Comparison of ENCODE assay signal across 8 cellular contexts in the genomic region with DNA sequence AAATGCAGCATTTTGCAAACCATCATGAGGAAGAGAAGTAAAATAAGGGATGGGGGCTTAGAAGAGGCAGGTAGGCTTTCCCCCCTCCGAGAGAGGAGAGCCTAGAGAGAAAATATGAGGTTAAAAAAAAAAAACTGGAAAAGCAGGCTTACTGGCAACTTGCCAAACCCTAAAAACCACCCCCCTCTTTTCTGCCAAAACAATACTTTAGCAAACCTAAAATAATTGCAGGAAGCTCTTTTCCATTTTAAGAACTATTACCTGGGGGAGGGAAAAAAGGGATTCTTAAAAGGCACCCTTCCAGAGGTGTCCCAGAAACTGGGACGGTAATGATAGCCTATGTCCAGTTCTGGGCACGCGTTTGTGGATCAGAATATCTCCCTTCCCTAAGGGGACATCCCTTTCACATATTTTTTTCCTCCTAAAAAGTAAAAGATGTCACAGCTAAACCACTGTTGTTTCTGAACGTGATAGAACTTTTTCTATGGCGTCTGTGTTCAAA. TPM values are rescaled to one million over a fixed set of nuclear protein-coding genes. Genes with fewer than 3 reads are reported as not detected.
A peak's percentile ranks its signal among the peaks of the same experiment; 100 is the strongest.
DNase-seq lines count a peak whose midpoint lies in the region; ATAC-seq, FAIRE-seq and TF ChIP-seq lines count a peak whose summit lies in the region.

No MANE protein-coding gene starts in this region.

- no peak overlapping the region for H3K56ac ChIP-seq in H1 (replicated peaks; ENCODE audit: insufficient read length, low read depth, low read length)

- no peak for TF ChIP-seq RAD21 in H1 (IDR thresholded peaks at IDR 0.05 in 1 of 2, conservative IDR thresholded peaks at IDR 0.05 in 1 of 2; ENCODE audit: low read depth in 2 of 2, low read length in 2 of 2)

- CTCF ChIA-PET in CD8-positive, alpha-beta memory T cell (lab: Charles Lee) = interaction anchor here (3.1 kb wide), 1 partner anchor 32 kb away, joined by 19 read pairs; no protein-coding TSS in a partner anchor
- CTCF ChIA-PET in H1 (lab: Charles Lee; ENCODE audit: partially characterized antibody) = interaction anchor here (0.6 to 7.1 kb wide), 8 partner anchors 26 to 962 kb away, joined by 3 to 65 read pairs (median 4); no protein-coding TSS in a partner anchor

- peaks cover 13% of the 10 kb centered on the region for H3K23me2 ChIP-seq in H1 (ENCODE audit: low read depth, low read length)

- H3K4me3 ChIP-seq in CD8-positive, alpha-beta memory T cell (ENCODE audit: low read length) = peak overlapping the region; percentile 78
- H3K4me3 ChIP-seq in H1 (ENCODE audit: extremely low read depth in 1 of 4, insufficient read depth in 2 of 4, low read depth in 3 of 4, low read length in 4 of 4) = peak overlapping the region; percentile 28 to 75 (median 62); a peak in 6 of 8 replicates

- no peak for FAIRE-seq in H1 (lab: Jason Lieb, UNC)

- no peak overlapping the region for H2AK5ac ChIP-seq in H1 (ENCODE audit: low read depth, low read length)

- peak overlapping the region; percentile 41 to 94 (median 78) for H3K27ac Mint-ChIP-seq in CD8-positive, alpha-beta memory T cell
- H3K27ac Mint-ChIP-seq in osteocyte (ENCODE audit: unreplicated experiment) = peak overlapping the region; percentile 96

- TF ChIP-seq CTCF in H1 (IDR thresholded peaks at IDR 0.05; ENCODE audit: control extremely low read depth in 1 of 3, insufficient read depth in 1 of 3, low read depth in 1 of 3, low read length in 3 of 3) (no peak), osteocyte (IDR thresholded peaks at IDR 0.05) (no peak), GM10266 (IDR thresholded peaks at IDR 0.05; ENCODE audit: control insufficient read depth, insufficient read depth, low read depth, missing control alignments) (no peak)

- no peak overlapping the region for H2AFZ ChIP-seq in H1 (ENCODE audit: low read length)

- 0% methylated on average over 6 of the region's 6 CpGs; no CpG with 5 or more reads in 1 of the 2 experiments for WGBS in H1 (ENCODE audit: extremely low coverage in 1 of 2, insufficient coverage in 1 of 2, insufficient read length in 1 of 2, insufficient replicate concordance in 2 of 2, low coverage in 1 of 2, low lambda C conversion rate in 2 of 2, missing lambda C conversion rate in 1 of 2), 2 experiments

- H3K9ac ChIP-seq in H1 (replicated peaks in 1 of 4; ENCODE audit: extremely low read depth in 1 of 4, low read depth in 3 of 4, low read length in 3 of 4) = no peak overlapping the region

- POLR2A ChIA-PET in CD8-positive, alpha-beta memory T cell (lab: Charles Lee) = interaction anchor here (0.6 to 2.0 kb wide), 4 partner anchors 16 to 31 kb away, joined by 3 to 16 read pairs (median 6); no protein-coding TSS in a partner anchor
- POLR2A ChIA-PET in H1 (lab: Charles Lee; ENCODE audit: partially characterized antibody) = interaction anchor here (0.9 to 1.0 kb wide), 2 partner anchors 29 to 31 kb away, joined by 3 to 4 read pairs; no protein-coding TSS in a partner anchor

- H3K27me3 Mint-ChIP-seq in CD8-positive, alpha-beta memory T cell = peaks cover 0 to 12% of the 10 kb centered on the region in 2 donors
- no peaks in the 10 kb centered on the region for H3K27me3 Mint-ChIP-seq in osteocyte (ENCODE audit: unreplicated experiment)

- peaks cover 0 to 4% of the 10 kb centered on the region in 2 experiments for H4K20me1 ChIP-seq in H1 (replicated peaks in 1 of 2; ENCODE audit: control insufficient read depth in 1 of 2, insufficient read depth in 2 of 2, low read length in 2 of 2)

- no peak overlapping the region for H2BK15ac ChIP-seq in H1 (ENCODE audit: low read length)

- no peaks in the 10 kb centered on the region for H3K36me3 ChIP-seq in CD8-positive, alpha-beta memory T cell (ENCODE audit: insufficient read depth, low read length)
- peaks cover 0 to 4% (median 0%) of the 10 kb centered on the region in 4 experiments; a peak in 1 of 8 replicates for H3K36me3 ChIP-seq in H1 (ENCODE audit: control insufficient read depth in 2 of 4, insufficient read depth in 4 of 4, low read length in 3 of 4)

- H3K4me1 Mint-ChIP-seq in CD8-positive, alpha-beta memory T cell = peaks cover 50 to 69% (median 56%) of the 10 kb centered on the region in 3 donors
- peaks cover 63% of the 10 kb centered on the region for H3K4me1 Mint-ChIP-seq in osteocyte (ENCODE audit: unreplicated experiment)

- no peak overlapping the region for H2BK20ac ChIP-seq in H1 (ENCODE audit: low read length)

- H4K91ac ChIP-seq in H1 (replicated peaks; ENCODE audit: insufficient read length, low read length) = no peak overlapping the region

- no peaks in the 10 kb centered on the region for H3K9me3 ChIP-seq in CD8-positive, alpha-beta memory T cell (ENCODE audit: low read length)
- H3K9me3 ChIP-seq in H1 (ENCODE audit: insufficient read depth in 2 of 2, low read depth in 1 of 2, low read length in 1 of 2) = no peaks in the 10 kb centered on the region

- no peak overlapping the region for H4K8ac ChIP-seq in H1 (ENCODE audit: extremely low read depth, insufficient read depth, low read length)

- H3K4me3 Mint-ChIP-seq in CD8-positive, alpha-beta memory T cell = peak overlapping the region; percentile 83 to 94 (median 86)
- H3K4me3 Mint-ChIP-seq in osteocyte (ENCODE audit: unreplicated experiment) = peak overlapping the region; percentile 79

- H2BK12ac ChIP-seq in H1 (ENCODE audit: low read depth, low read length) = no peak overlapping the region

- no peaks in the 10 kb centered on the region for H3K79me1 ChIP-seq in H1 (ENCODE audit: low read depth, low read length)

- peaks cover 0 to 17% (median 0%) of the 10 kb centered on the region in 3 donors for H3K36me3 Mint-ChIP-seq in CD8-positive, alpha-beta memory T cell
- H3K36me3 Mint-ChIP-seq in osteocyte (ENCODE audit: unreplicated experiment) = no peaks in the 10 kb centered on the region

- no peak overlapping the region for H2BK120ac ChIP-seq in H1 (replicated peaks; ENCODE audit: low read depth, low read length)

- no peaks in the 10 kb centered on the region for H3K27me3 ChIP-seq in CD8-positive, alpha-beta memory T cell (ENCODE audit: insufficient read depth, low read length, poor library complexity, severe bottlenecking)
- H3K27me3 ChIP-seq in H1 (replicated peaks in 1 of 4; ENCODE audit: control insufficient read depth in 3 of 4, extremely low read depth in 1 of 4, insufficient read depth in 3 of 4, low read length in 3 of 4) = peaks cover 29 to 70% (median 48%) of the 10 kb centered on the region in 4 experiments

- no peak overlapping the region for H3K18ac ChIP-seq in H1 (ENCODE audit: extremely low read depth, low read length)

- H3K4ac ChIP-seq in H1 (replicated peaks; ENCODE audit: insufficient read length, low read depth, low read length) = no peak overlapping the region

- H3K9me3 Mint-ChIP-seq in CD8-positive, alpha-beta memory T cell = no peaks in the 10 kb centered on the region
- no peaks in the 10 kb centered on the region for H3K9me3 Mint-ChIP-seq in osteocyte (ENCODE audit: unreplicated experiment)

- H3K14ac ChIP-seq in H1 (ENCODE audit: insufficient read length) = no peak overlapping the region

- TF ChIP-seq POLR2A in H1 (IDR thresholded peaks at IDR 0.05; ENCODE audit: control extremely low read depth in 1 of 2, low read depth in 2 of 2, low read length in 2 of 2) = no peak

- no peak overlapping the region for H3K23ac ChIP-seq in H1 (ENCODE audit: insufficient read length)

- H3K4me2 ChIP-seq in H1 (ENCODE audit: insufficient read depth in 1 of 2, low read depth in 2 of 2, low read length in 2 of 2) = peak overlapping the region; percentile 79 to 86

- ATAC-seq in HG02610 (IDR thresholded peaks at IDR 0.05; ENCODE audit: unreplicated experiment) = no peak
- no peak for ATAC-seq in HG03460 (IDR thresholded peaks at IDR 0.05; ENCODE audit: unreplicated experiment)

- DNase-seq in CD8-positive, alpha-beta memory T cell = no peak
- DNase-seq in NCI-H69 (lab: John Stamatoyannopoulos, UW) (peak; percentile 58), H1 (ENCODE audit: low read depth in 1 of 2, low spot score in 2 of 2) (no peak), osteocyte (ENCODE audit: extremely low spot score, unreplicated experiment) (no peak), GM10266 (ENCODE audit: extremely low spot score) (no peak), NCI-H524 (lab: John Stamatoyannopoulos, UW) (no peak)

- no peak overlapping the region for H4K5ac ChIP-seq in H1 (ENCODE audit: insufficient read length, low read depth, low read length)

- H2BK5ac ChIP-seq in H1 (ENCODE audit: low read depth, low read length) = no peak overlapping the region

- peak overlapping the region; percentile 21 for H3K27ac ChIP-seq in CD8-positive, alpha-beta memory T cell (ENCODE audit: low read depth, low read length)
- H3K27ac ChIP-seq in H1 (ENCODE audit: low read depth, low read length) = no peak overlapping the region

- no peaks in the 10 kb centered on the region for H3K79me2 ChIP-seq in H1 (ENCODE audit: control insufficient read depth in 1 of 2, insufficient read depth in 2 of 2, low read length in 2 of 2)

- H3K4me1 ChIP-seq in CD8-positive, alpha-beta memory T cell (ENCODE audit: insufficient read depth, low read length) = peaks cover 47% of the 10 kb centered on the region
- peaks cover 5 to 23% (median 11%) of the 10 kb centered on the region in 4 experiments; a peak in 5 of 7 replicates for H3K4me1 ChIP-seq in H1 (replicated peaks in 1 of 4; ENCODE audit: control insufficient read depth in 3 of 4, insufficient read depth in 4 of 4, low read length in 3 of 4)

- no peak for TF ChIP-seq EP300 in H1 (IDR thresholded peaks at IDR 0.05; ENCODE audit: borderline replicate concordance in 1 of 2, low read depth in 2 of 2, low read length in 2 of 2)

TF ChIP-seq in H1, 55 proteins besides CTCF, POLR2A, EP300 and RAD21 (continues in another document):
- TF ChIP-seq SP1 (IDR thresholded peaks at IDR 0.05; ENCODE audit: low read depth, low read length) = no peak
- TF ChIP-seq E2F6 (IDR thresholded peaks at IDR 0.05) = no peak
- no peak for TF ChIP-seq BRCA1 (IDR thresholded peaks at IDR 0.05; ENCODE audit: low read depth, low read length)

RNA-seq across cellular contexts. Expression of gene NFIA, which starts 1.2 kb away (rescaled TPM):
- total RNA-seq in CD8-positive, alpha-beta memory T cell = 1 to 10 TPM; 6.1 to 7.0 TPM
- polyA plus RNA-seq in CD8-positive, alpha-beta memory T cell = 9.9 TPM
- 1.8 and 2.3 TPM in 2 replicates for total RNA-seq in H1 (2021; fragmentation: NEBNext Ultra II Directional; extraction: Animal tissue kit (Norgen Biotek cat#: 25700))
- 1.4 and 2.3 TPM in 2 replicates for polyA plus RNA-seq in H1 (2011; rRNA removed)
- polyA plus RNA-seq in H1 (2011; cell fraction: cytosol; rRNA removed) = 1.0 TPM
- polyA plus RNA-seq in H1 (2011; cell fraction: nucleus; rRNA removed) = 2.8 TPM
- 1.1 to 1.5 TPM (median 1.3 TPM) in 4 replicates for polyA plus RNA-seq in H1 (2012, experiment 1 of 2)
- polyA plus RNA-seq in H1 (2012, experiment 2 of 2) = 0.25 TPM
- polyA plus RNA-seq in H1 (2013, experiment 1 of 2) = 1.4 TPM
- polyA plus RNA-seq in H1 (2013, experiment 2 of 2) = 1.3 TPM
- polyA minus RNA-seq in H1 (2011; rRNA and poly(A)+ RNA removed) = 7.0 and 13.4 TPM in 2 replicates
- 4.1 TPM for polyA minus RNA-seq in H1 (2011; cell fraction: cytosol; rRNA and poly(A)+ RNA removed)
- 12.6 TPM for polyA minus RNA-seq in H1 (2011; cell fraction: nucleus; rRNA and poly(A)+ RNA removed)
- 43.3 and 46.7 TPM in 2 replicates for total RNA-seq in osteocyte
